Comparison of ENCODE assay signal across 8 cellular contexts in genomic region chr19:3054972-3055740, GRCh38. TPM values are rescaled to one million over a fixed set of nuclear protein-coding genes. Genes with fewer than 3 reads are reported as not detected.
DNase-seq lines count a peak whose midpoint lies in the region; FAIRE-seq and TF ChIP-seq lines count a peak whose summit lies in the region.

No MANE protein-coding gene starts in this region.

- 76 to 84% (median 78%) methylated on average over 14 to 20 of the region's 20 CpGs for WGBS in spleen, 5 donors

- intact Hi-C loops in spleen (cut with DNase I; ENCODE audit: low total_unique reads), result no loop called here

- H3K9me3 ChIP-seq in WERI-Rb-1 (ENCODE audit: severe bottlenecking) (no peaks in the 10 kb centered on the region), spleen (no peaks in the 10 kb centered on the region)

- peaks cover 30 to 77% (median 60%) of the 10 kb centered on the region in 6 donors for H3K4me1 ChIP-seq in spleen

- peak overlapping the region; percentile 69 for H3K27ac ChIP-seq in WERI-Rb-1
- peak overlapping the region in 6 of 8 donors; percentile 15 to 99 (median 34) for H3K27ac ChIP-seq in spleen

- H3K4me3 ChIP-seq in WERI-Rb-1 (ENCODE audit: low read depth, low read length) (no peak overlapping the region), spleen (peak overlapping the region in 1 of 8 donors; percentile 15)

- H3K27me3 ChIP-seq in WERI-Rb-1 (ENCODE audit: insufficient read depth, low read depth, severe bottlenecking), result no peaks in the 10 kb centered on the region
- H3K27me3 ChIP-seq in spleen (replicated peaks in 1 of 7), result no peaks in the 10 kb centered on the region

- peaks cover 69% of the 10 kb centered on the region for H3K36me3 ChIP-seq in WERI-Rb-1
- peaks cover 18 to 80% (median 69%) of the 10 kb centered on the region in 6 donors for H3K36me3 ChIP-seq in spleen

- DNase-seq in H54 (ENCODE audit: insufficient read length, low spot score), result peak; percentile 99
- no peak for DNase-seq in WERI-Rb-1
- DNase-seq in iPS-NIHi11 (ENCODE audit: low spot score), result peak; percentile 29
- DNase-seq in spleen, result no peak
- no peak for DNase-seq in amygdala (lab: John Stamatoyannopoulos, UW)
- no peak for DNase-seq in GOT3 (lab: John Stamatoyannopoulos, UW)
- no peak for DNase-seq in T1000 (lab: John Stamatoyannopoulos, UW)
- no peak for DNase-seq in stimulated activated naive CD4-positive, alpha-beta T cell (lab: John Stamatoyannopoulos, UW)

- TF ChIP-seq POLR2A in H54 (IDR thresholded peaks at IDR 0.05; ENCODE audit: low read depth, low read length), result no peak
- no peak for TF ChIP-seq POLR2A in spleen (IDR thresholded peaks at IDR 0.05)

- FAIRE-seq in H54 (lab: Jason Lieb, UNC), result no peak

- no peak for TF ChIP-seq CTCF in WERI-Rb-1 (IDR thresholded peaks at IDR 0.05; ENCODE audit: low read depth, low read length)
- no peak for TF ChIP-seq CTCF in spleen (IDR thresholded peaks at IDR 0.05 in 8 of 11, conservative IDR thresholded peaks at IDR 0.05 in 3 of 11)

RNA-seq across cellular contexts. Expression of gene TLE5, which starts 7.1 kb away (rescaled TPM):
- 100 to 1,000 TPM; 325 to 569 (median 425) TPM for total RNA-seq in spleen
- 100 to 1,000 TPM; 428 to 618 (median 514) TPM for polyA plus RNA-seq in spleen

RNA-seq across cellular contexts. Expression of gene TLE2, which starts 26.1 kb away (rescaled TPM):
- total RNA-seq in spleen, result 10 to 100 TPM; 31.7 to 88.0 (median 40.2) TPM
- 10 to 100 TPM; 12.0 to 46.7 (median 22.8) TPM for polyA plus RNA-seq in spleen

RNA-seq across cellular contexts. Expression of gene GNA11, which starts 39.0 kb away (rescaled TPM):
- total RNA-seq in spleen, result 10 to 100 TPM; 22.6 to 41.5 (median 33.4) TPM
- polyA plus RNA-seq in spleen, result 10 to 100 TPM in 1 of 3 donors, 1 to 10 TPM in 2; 5.1 to 22.7 (median 6.1) TPM

Comparison
In these comparisons a context has a peak if more than half of its experiments do, and no peak if none do; other contexts are left out.
1. DNase-seq: peak in H54 (single experiment) and iPS-NIHi11 (single experiment); none in WERI-Rb-1 (single experiment), spleen (single experiment), amygdala (0 of 56), GOT3 (single experiment), T1000 (single experiment) and stimulated activated naive CD4-positive, alpha-beta T cell (0 of 6).